1 cellular context compared by ENCODE assay signal in genomic region chr3:169120928-169121327, GRCh38.
TF ChIP-seq lines count a peak whose summit lies in the region.

No MANE protein-coding gene starts in this region.

TF ChIP-seq in GM23338, 12 proteins besides CTCF, POLR2A, EP300 and RAD21:
- TF ChIP-seq, protein P1, sequence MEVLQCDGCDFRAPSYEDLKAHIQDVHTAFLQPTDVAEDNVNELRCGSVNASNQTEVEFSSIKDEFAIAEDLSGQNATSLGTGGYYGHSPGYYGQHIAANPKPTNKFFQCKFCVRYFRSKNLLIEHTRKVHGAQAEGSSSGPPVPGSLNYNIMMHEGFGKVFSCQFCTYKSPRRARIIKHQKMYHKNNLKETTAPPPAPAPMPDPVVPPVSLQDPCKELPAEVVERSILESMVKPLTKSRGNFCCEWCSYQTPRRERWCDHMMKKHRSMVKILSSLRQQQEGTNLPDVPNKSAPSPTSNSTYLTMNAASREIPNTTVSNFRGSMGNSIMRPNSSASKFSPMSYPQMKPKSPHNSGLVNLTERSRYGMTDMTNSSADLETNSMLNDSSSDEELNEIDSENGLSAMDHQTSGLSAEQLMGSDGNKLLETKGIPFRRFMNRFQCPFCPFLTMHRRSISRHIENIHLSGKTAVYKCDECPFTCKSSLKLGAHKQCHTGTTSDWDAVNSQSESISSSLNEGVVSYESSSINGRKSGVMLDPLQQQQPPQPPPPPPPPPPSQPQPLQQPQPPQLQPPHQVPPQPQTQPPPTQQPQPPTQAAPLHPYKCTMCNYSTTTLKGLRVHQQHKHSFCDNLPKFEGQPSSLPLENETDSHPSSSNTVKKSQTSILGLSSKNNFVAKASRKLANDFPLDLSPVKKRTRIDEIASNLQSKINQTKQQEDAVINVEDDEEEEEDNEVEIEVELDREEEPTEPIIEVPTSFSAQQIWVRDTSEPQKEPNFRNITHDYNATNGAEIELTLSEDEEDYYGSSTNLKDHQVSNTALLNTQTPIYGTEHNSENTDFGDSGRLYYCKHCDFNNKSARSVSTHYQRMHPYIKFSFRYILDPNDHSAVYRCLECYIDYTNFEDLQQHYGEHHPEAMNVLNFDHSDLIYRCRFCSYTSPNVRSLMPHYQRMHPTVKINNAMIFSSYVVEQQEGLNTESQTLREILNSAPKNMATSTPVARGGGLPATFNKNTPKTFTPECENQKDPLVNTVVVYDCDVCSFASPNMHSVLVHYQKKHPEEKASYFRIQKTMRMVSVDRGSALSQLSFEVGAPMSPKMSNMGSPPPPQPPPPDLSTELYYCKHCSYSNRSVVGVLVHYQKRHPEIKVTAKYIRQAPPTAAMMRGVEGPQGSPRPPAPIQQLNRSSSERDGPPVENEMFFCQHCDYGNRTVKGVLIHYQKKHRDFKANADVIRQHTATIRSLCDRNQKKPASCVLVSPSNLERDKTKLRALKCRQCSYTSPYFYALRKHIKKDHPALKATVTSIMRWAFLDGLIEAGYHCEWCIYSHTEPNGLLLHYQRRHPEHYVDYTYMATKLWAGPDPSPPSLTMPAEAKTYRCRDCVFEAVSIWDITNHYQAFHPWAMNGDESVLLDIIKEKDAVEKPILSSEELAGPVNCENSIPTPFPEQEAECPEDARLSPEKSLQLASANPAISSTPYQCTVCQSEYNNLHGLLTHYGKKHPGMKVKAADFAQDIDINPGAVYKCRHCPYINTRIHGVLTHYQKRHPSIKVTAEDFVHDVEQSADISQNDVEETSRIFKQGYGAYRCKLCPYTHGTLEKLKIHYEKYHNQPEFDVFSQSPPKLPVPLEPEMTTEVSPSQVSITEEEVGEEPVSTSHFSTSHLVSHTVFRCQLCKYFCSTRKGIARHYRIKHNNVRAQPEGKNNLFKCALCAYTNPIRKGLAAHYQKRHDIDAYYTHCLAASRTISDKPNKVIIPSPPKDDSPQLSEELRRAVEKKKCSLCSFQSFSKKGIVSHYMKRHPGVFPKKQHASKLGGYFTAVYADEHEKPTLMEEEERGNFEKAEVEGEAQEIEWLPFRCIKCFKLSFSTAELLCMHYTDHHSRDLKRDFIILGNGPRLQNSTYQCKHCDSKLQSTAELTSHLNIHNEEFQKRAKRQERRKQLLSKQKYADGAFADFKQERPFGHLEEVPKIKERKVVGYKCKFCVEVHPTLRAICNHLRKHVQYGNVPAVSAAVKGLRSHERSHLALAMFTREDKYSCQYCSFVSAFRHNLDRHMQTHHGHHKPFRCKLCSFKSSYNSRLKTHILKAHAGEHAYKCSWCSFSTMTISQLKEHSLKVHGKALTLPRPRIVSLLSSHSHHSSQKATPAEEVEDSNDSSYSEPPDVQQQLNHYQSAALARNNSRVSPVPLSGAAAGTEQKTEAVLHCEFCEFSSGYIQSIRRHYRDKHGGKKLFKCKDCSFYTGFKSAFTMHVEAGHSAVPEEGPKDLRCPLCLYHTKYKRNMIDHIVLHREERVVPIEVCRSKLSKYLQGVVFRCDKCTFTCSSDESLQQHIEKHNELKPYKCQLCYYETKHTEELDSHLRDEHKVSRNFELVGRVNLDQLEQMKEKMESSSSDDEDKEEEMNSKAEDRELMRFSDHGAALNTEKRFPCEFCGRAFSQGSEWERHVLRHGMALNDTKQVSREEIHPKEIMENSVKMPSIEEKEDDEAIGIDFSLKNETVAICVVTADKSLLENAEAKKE (CRISPR knock-in tag; IDR thresholded peaks at IDR 0.05), result no peak
- TF ChIP-seq CREB1 (CRISPR knock-in tag; IDR thresholded peaks at IDR 0.05; ENCODE audit: low read depth), result no peak
- no peak for TF ChIP-seq ZNF331 (CRISPR knock-in tag; IDR thresholded peaks at IDR 0.05; ENCODE audit: low read depth)
- TF ChIP-seq POLR2AphosphoS5 (IDR thresholded peaks at IDR 0.05; ENCODE audit: low read depth), result no peak
